13 cellular contexts compared by ENCODE assay signal in the genomic region with DNA sequence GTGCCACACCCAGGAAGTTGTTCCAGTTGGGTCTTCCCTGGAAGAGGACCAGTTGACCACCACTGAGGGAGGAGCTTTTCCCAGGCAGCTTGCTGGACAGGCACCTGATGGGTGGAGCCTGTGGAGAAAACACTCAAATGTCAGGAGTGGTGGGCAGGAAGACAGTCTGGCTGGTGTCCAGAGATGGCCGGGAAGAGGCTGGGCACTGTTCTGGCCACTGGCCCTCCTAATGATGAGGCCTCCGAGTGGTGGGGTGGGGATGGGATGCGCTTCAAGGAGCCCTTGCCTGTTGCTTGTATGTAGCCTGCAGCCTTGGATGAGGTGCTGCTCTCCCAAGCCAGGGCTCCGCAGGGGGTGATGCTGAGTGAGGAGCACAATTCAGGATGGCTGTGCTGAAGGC. TPM values are rescaled to one million over a fixed set of nuclear protein-coding genes. Genes with fewer than 3 reads are reported as not detected.
DNase-seq lines count a peak whose midpoint lies in the region; ATAC-seq, FAIRE-seq and TF ChIP-seq lines count a peak whose summit lies in the region.
"Had no signal": no experiment of that assay in that cellular context is flagged by ENCODE, and none has a peak within 500 bp of the region (broad histone marks: within the 10 kb centered on the region; RNA-seq: fewer than 3 reads in every experiment).

No MANE protein-coding gene starts in this region.

- TF ChIP-seq POLR2A in vagina (IDR thresholded peaks at IDR 0.05) (no peak), GM18505 (IDR thresholded peaks at IDR 0.05; ENCODE audit: borderline replicate concordance, extremely low read depth, insufficient read depth, insufficient read length) (no peak)

- TF ChIP-seq CTCF in heart right ventricle (IDR thresholded peaks at IDR 0.05) (no peak), neutrophil (IDR thresholded peaks at IDR 0.05) (no peak), vagina (IDR thresholded peaks at IDR 0.05) (no peak)

- DNase-seq in heart right ventricle: no peak
- no peak for DNase-seq in cardiac septum (ENCODE audit: low spot score)
- DNase-seq in effector memory CD8-positive, alpha-beta T cell: no peak
- no peak for DNase-seq in vagina (ENCODE audit: extremely low spot score in 2 of 2)
- DNase-seq in frontal cortex (ENCODE audit: low spot score in 2 of 2): no peak
- DNase-seq: activated CD8-positive, alpha-beta memory T cell treated with anti-CD3 and anti-CD28 coated beads, Interleukin-2, amount 50 U/mL, for 4 hours; amniotic stem cell; NCI-H1048; NCI-H510A treated with DMSO at 0.1 percent for 48 hours had no signal

- 67 to 76% methylated on average over 4 of the region's 4 CpGs for WGBS in heart right ventricle, 2 donors

- H3K4me1 ChIP-seq in heart right ventricle (peaks cover 23 to 100% (median 63%) of the 10 kb centered on the region in 9 donors), neutrophil (ENCODE audit: control insufficient read depth in 1 of 2, insufficient read depth in 1 of 2, low read depth in 1 of 2, low read length in 1 of 2) (peaks cover 91 to 93% of the 10 kb centered on the region in 2 experiments), vagina (peaks cover 88% of the 10 kb centered on the region)

- H3K9me3 ChIP-seq in heart right ventricle: no peaks in the 10 kb centered on the region
- no peaks in the 10 kb centered on the region for H3K9me3 ChIP-seq in neutrophil
- no peaks in the 10 kb centered on the region for H3K9me3 ChIP-seq in vagina

- H3K27me3 ChIP-seq in heart right ventricle: no peaks in the 10 kb centered on the region
- no peaks in the 10 kb centered on the region for H3K27me3 ChIP-seq in neutrophil
- no peaks in the 10 kb centered on the region for H3K27me3 ChIP-seq in vagina

- H3K4me3 ChIP-seq in heart right ventricle (no peak overlapping the region), neutrophil (ENCODE audit: low read depth in 1 of 2, low read length in 1 of 2) (no peak overlapping the region), vagina (no peak overlapping the region)

- intact Hi-C loops in heart right ventricle (cut with DNase I): no loop called here
- intact Hi-C loops in cardiac septum (cut with DNase I): no loop called here
- intact Hi-C loops in vagina (cut with DNase I): no loop called here

- H3K27ac Mint-ChIP-seq in effector memory CD8-positive, alpha-beta T cell: peak overlapping the region; percentile 79 to 89

- H3K4me1 Mint-ChIP-seq in effector memory CD8-positive, alpha-beta T cell (ENCODE audit: low read depth in 2 of 2): peaks cover 69 to 78% of the 10 kb centered on the region in 2 donors

- no peaks in the 10 kb centered on the region for H3K27me3 Mint-ChIP-seq in effector memory CD8-positive, alpha-beta T cell

- peaks cover 0 to 100% (median 24%) of the 10 kb centered on the region in 9 donors for H3K36me3 ChIP-seq in heart right ventricle
- H3K36me3 ChIP-seq in neutrophil: peaks cover 82% of the 10 kb centered on the region
- peaks cover 0 to 12% of the 10 kb centered on the region in 2 donors for H3K36me3 ChIP-seq in vagina

- ATAC-seq in heart right ventricle: peak in 2 of 8 donors; percentile 2 to 13
- no peak for ATAC-seq in effector memory CD8-positive, alpha-beta T cell (replicated peaks)
- no peak for ATAC-seq in GM18505 (IDR thresholded peaks at IDR 0.05; ENCODE audit: unreplicated experiment)
- no peak for ATAC-seq in HG03039 (IDR thresholded peaks at IDR 0.05; ENCODE audit: unreplicated experiment)
- ATAC-seq: sciatic nerve had no signal

- no peak for FAIRE-seq in frontal cortex (lab: Jason Lieb, UNC)

- H3K27ac ChIP-seq in heart right ventricle: peak overlapping the region in 8 of 10 donors; percentile 3 to 88 (median 64)
- peak overlapping the region; percentile 80 for H3K27ac ChIP-seq in neutrophil
- peak overlapping the region; percentile 85 for H3K27ac ChIP-seq in vagina

- peak overlapping the region in 1 of 2 donors; percentile 3 for H3K4me3 Mint-ChIP-seq in effector memory CD8-positive, alpha-beta T cell

- no peaks in the 10 kb centered on the region for H3K9me3 Mint-ChIP-seq in effector memory CD8-positive, alpha-beta T cell

- H3K36me3 Mint-ChIP-seq in effector memory CD8-positive, alpha-beta T cell (ENCODE audit: insufficient read depth): peaks cover 44% of the 10 kb centered on the region

RNA-seq across cellular contexts. Expression of a gene that starts 12.3 kb away (rescaled TPM):
- 10 to 100 TPM in 3 of 10 donors, 1 to 10 TPM in 7; 5.9 to 24.2 (median 9.7) TPM for total RNA-seq in heart right ventricle
- 10 to 100 TPM in 1 of 2 donors, 1 to 10 TPM in 1; 7.2 to 10.2 TPM for polyA plus RNA-seq in heart right ventricle
- 10.4 TPM for total RNA-seq in cardiac septum
- total RNA-seq in vagina: 34.9 TPM
- total RNA-seq in frontal cortex: 4.5 TPM

RNA-seq across cellular contexts. Expression of a gene that starts 28.6 kb away (rescaled TPM):
- total RNA-seq in heart right ventricle (1 to 10 TPM in 2 of 10 donors, under 1 TPM in 8; 0.22 to 2.9 (median 0.45) TPM), cardiac septum (1.6 TPM), vagina (6.6 TPM), frontal cortex (0.82 TPM)
- polyA plus RNA-seq in heart right ventricle: 1 to 10 TPM in 1 of 2 donors, under 1 TPM in 1; 0.38 to 1.6 TPM

RNA-seq across cellular contexts. Expression of a gene that starts 57.7 kb away (rescaled TPM):
- total RNA-seq in heart right ventricle (1 to 10 TPM in 7 of 10 donors, under 1 TPM in 3; 0.70 to 1.9 (median 1.3) TPM), cardiac septum (1.4 TPM), vagina (17.7 TPM), frontal cortex (13.9 TPM)
- 1 to 10 TPM; 1.1 to 1.9 TPM for polyA plus RNA-seq in heart right ventricle
